In the genomic region with DNA sequence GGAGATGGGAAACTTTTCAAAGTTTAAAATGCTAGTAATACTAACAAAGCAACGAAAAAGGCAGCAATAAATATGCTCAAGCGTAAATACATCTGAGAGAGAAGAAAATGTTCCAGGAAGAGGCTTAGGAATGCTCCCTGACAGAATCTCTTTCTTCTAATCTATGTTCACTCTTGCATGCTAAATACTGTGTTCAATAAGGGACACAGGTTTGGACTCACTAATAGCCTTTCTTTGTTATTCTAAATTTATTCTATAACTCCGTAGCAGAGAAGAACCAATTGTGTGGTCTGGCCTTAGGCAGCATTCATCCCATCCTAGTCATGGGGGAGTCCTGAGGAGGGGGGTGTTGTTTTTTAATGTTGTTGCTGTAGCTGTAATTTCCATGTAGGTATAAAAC, we compare ENCODE assay signal across 13 cellular contexts.
"Had no signal": no experiment of that assay in that cellular context is flagged by ENCODE, and none has a peak within 500 bp of the region (broad histone marks: within the 10 kb centered on the region; RNA-seq: fewer than 3 reads in every experiment).

No MANE protein-coding gene starts in this region.

- H3K27me3 Mint-ChIP-seq: activated T-cell treated with anti-CD3 and anti-CD28 coated beads, Interleukin-2, amount 50 U/mL, for 24 hours; T-helper 17 cell had no signal

- H3K27me3 ChIP-seq: breast epithelium, esophagus squamous epithelium, heart left ventricle, tibial artery had no signal

- H3K4me1 Mint-ChIP-seq: T-helper 17 cell had no signal

- H3K36me3 Mint-ChIP-seq: activated naive CD4-positive, alpha-beta T cell treated with anti-CD3 and anti-CD28 coated beads, Interleukin-2, amount 50 U/mL, for 72 hours had no signal

- DNase-seq: activated effector memory CD4-positive, alpha-beta T cell treated with Interleukin-2 at 50 U/mL for 16 hours; activated T-cell treated with anti-CD3 and anti-CD28 coated beads, Interleukin-2, amount 50 U/mL, for 24 hours; esophagus squamous epithelium; foreskin fibroblast; heart left ventricle; islet precursor cell; left ventricle myocardium inferior; mesendoderm; small intestine; T-helper 17 cell; tibial artery had no signal

- H3K4me3 ChIP-seq: breast epithelium, esophagus squamous epithelium, heart left ventricle, left ventricle myocardium inferior, tibial artery had no signal

- H3K9me3 Mint-ChIP-seq: activated T-cell treated with anti-CD3 and anti-CD28 coated beads, Interleukin-2, amount 50 U/mL, for 24 hours had no signal

- H3K27ac ChIP-seq: breast epithelium, esophagus squamous epithelium, heart left ventricle, left ventricle myocardium inferior, tibial artery had no signal

- H3K4me3 Mint-ChIP-seq: activated T-cell treated with anti-CD3 and anti-CD28 coated beads, Interleukin-2, amount 50 U/mL, for 24 hours; T-helper 17 cell had no signal

- H3K27ac Mint-ChIP-seq: activated naive CD4-positive, alpha-beta T cell treated with anti-CD3 and anti-CD28 coated beads, Interleukin-2, amount 50 U/mL, for 72 hours; activated T-cell treated with anti-CD3 and anti-CD28 coated beads, Interleukin-2, amount 50 U/mL, for 24 hours; T-helper 17 cell had no signal

- H3K36me3 ChIP-seq: breast epithelium, esophagus squamous epithelium, heart left ventricle, left ventricle myocardium inferior, tibial artery had no signal

- H3K4me1 ChIP-seq: breast epithelium, esophagus squamous epithelium, tibial artery had no signal

- H3K9me3 ChIP-seq: breast epithelium, esophagus squamous epithelium, heart left ventricle, left ventricle myocardium inferior, tibial artery had no signal

- ATAC-seq: activated naive CD4-positive, alpha-beta T cell treated with anti-CD3 and anti-CD28 coated beads, Interleukin-2, amount 50 U/mL, for 72 hours; heart left ventricle; T-helper 17 cell had no signal
